ENCODE assay signal across 13 cellular contexts in genomic region chr2:234611209-234611608, GRCh38.
DNase-seq lines count a peak whose midpoint lies in the region; ATAC-seq, FAIRE-seq and TF ChIP-seq lines count a peak whose summit lies in the region.
"Had no signal": no experiment of that assay in that cellular context is flagged by ENCODE, and none has a peak within 500 bp of the region (broad histone marks: within the 10 kb centered on the region; RNA-seq: fewer than 3 reads in every experiment).

No MANE protein-coding gene starts in this region.

- H3K36me3 ChIP-seq in brain microvascular endothelial cell (replicated peaks) = no peaks in the 10 kb centered on the region
- H3K36me3 ChIP-seq in thyroid gland = no peaks in the 10 kb centered on the region
- no peaks in the 10 kb centered on the region for H3K36me3 ChIP-seq in pancreas
- H3K36me3 ChIP-seq: right atrium auricular region, tibial nerve had no signal

- intact Hi-C loops in thyroid gland (cut with DNase I) = no loop called here
- intact Hi-C loops in pancreas (cut with DNase I) = no loop called here

- peaks cover 8% of the 10 kb centered on the region for H3K4me1 Mint-ChIP-seq in nephron progenitor cell

- peak; percentile 32 for DNase-seq in DMS 273 (lab: John Stamatoyannopoulos, UW; ENCODE audit: unreplicated experiment)
- no peak for DNase-seq in DMS 273 treated with DMSO at 0.1 percent for 48 hours (lab: John Stamatoyannopoulos, UW)
- DNase-seq in Jurkat, Clone E6-1 (ENCODE audit: low read depth, low spot score) = peak; percentile 20
- DNase-seq in brain microvascular endothelial cell = no peak
- DNase-seq in nephron progenitor cell = no peak
- DNase-seq in thyroid gland = no peak
- no peak for DNase-seq in NCI-H226
- DNase-seq in pancreas = no peak
- DNase-seq: activated T-cell treated with anti-CD3 and anti-CD28 coated beads, Interleukin-2, amount 50 U/mL, for 4 hours; NCI-H1105 treated with DMSO at 0.1 percent for 48 hours had no signal

- no peak for ATAC-seq in pancreas
- ATAC-seq: activated T-cell treated with anti-CD3 and anti-CD28 coated beads, Interleukin-2, amount 50 U/mL, for 4 hours had no signal

- H3K9me3 Mint-ChIP-seq in nephron progenitor cell = peaks cover 21% of the 10 kb centered on the region

- no peak for FAIRE-seq in pancreas (lab: Jason Lieb, UNC)
- FAIRE-seq: A204.1 had no signal

- 78 to 85% methylated on average over 1 of the region's 1 CpG for WGBS in thyroid gland, 2 donors
- 35 to 53% methylated on average over 1 of the region's 1 CpG for WGBS in pancreas, 2 donors

- H3K27ac ChIP-seq in brain microvascular endothelial cell (no peak overlapping the region), thyroid gland (no peak overlapping the region), pancreas (no peak overlapping the region)
- H3K27ac ChIP-seq: right atrium auricular region, tibial nerve had no signal

- in situ Hi-C loops in brain microvascular endothelial cell (cut with HindIII; ENCODE audit: low pct_ligation_motif_present, low sequenced_read_pairs) = no loop called here

- TF ChIP-seq CTCF in brain microvascular endothelial cell (IDR thresholded peaks at IDR 0.05; ENCODE audit: low read depth, low read length, missing control alignments) = peak; percentile 66
- peak; percentile 39 for TF ChIP-seq CTCF in nephron progenitor cell (IDR thresholded peaks at IDR 0.05)
- TF ChIP-seq CTCF in thyroid gland (IDR thresholded peaks at IDR 0.05) = peak in 1 of 6 experiments; percentile 17
- peak in 1 of 4 donors; percentile 19 for TF ChIP-seq CTCF in pancreas (IDR thresholded peaks at IDR 0.05)

- peaks cover 15% of the 10 kb centered on the region for H3K27me3 Mint-ChIP-seq in nephron progenitor cell (ENCODE audit: low read depth, poor library complexity)

- H3K27ac Mint-ChIP-seq in nephron progenitor cell = no peak overlapping the region

- no peaks in the 10 kb centered on the region for H3K27me3 ChIP-seq in brain microvascular endothelial cell (replicated peaks)
- H3K27me3 ChIP-seq in thyroid gland = no peaks in the 10 kb centered on the region
- H3K27me3 ChIP-seq in pancreas = no peaks in the 10 kb centered on the region
- H3K27me3 ChIP-seq: right atrium auricular region, tibial nerve had no signal

- H3K4me3 Mint-ChIP-seq in nephron progenitor cell = no peak overlapping the region
- H3K4me3 Mint-ChIP-seq: activated T-cell treated with anti-CD3 and anti-CD28 coated beads, Interleukin-2, amount 50 U/mL, for 4 hours had no signal

- TF ChIP-seq POLR2A in thyroid gland (IDR thresholded peaks at IDR 0.05) = no peak

- H3K9me3 ChIP-seq in thyroid gland (no peaks in the 10 kb centered on the region), pancreas (no peaks in the 10 kb centered on the region)

- no peak overlapping the region for H3K4me3 ChIP-seq in Jurkat, Clone E6-1 (ENCODE audit: low read length)
- H3K4me3 ChIP-seq in brain microvascular endothelial cell (ENCODE audit: low read depth, low read length) (no peak overlapping the region), thyroid gland (replicated peaks in 1 of 3) (no peak overlapping the region), pancreas (no peak overlapping the region)
- H3K4me3 ChIP-seq: right atrium auricular region, tibial nerve had no signal

- H3K4me1 ChIP-seq in thyroid gland = no peaks in the 10 kb centered on the region
- no peaks in the 10 kb centered on the region for H3K4me1 ChIP-seq in pancreas
- H3K4me1 ChIP-seq: right atrium auricular region, tibial nerve had no signal

- peaks cover 7% of the 10 kb centered on the region for H3K36me3 Mint-ChIP-seq in nephron progenitor cell (ENCODE audit: low read depth)

Comparison
In these comparisons a context has a peak if more than half of its experiments do, and no peak if none do; other contexts are left out.
1. DNase-seq: peak in DMS 273 (single experiment) and Jurkat, Clone E6-1 (single experiment); none in DMS 273 treated with DMSO at 0.1 percent for 48 hours (single experiment), brain microvascular endothelial cell (single experiment), nephron progenitor cell (single experiment), thyroid gland (0 of 2), NCI-H226 (single experiment) and pancreas (0 of 6).